ENCODE assay signal across 1 cellular context in genomic region chr1:154837679-154838171, GRCh38.
TF ChIP-seq lines count a peak whose summit lies in the region.

No MANE protein-coding gene starts in this region.

TF ChIP-seq in GM12878, 131 proteins besides CTCF, POLR2A, EP300 and RAD21 (continues in another document):
- TF ChIP-seq MLLT1 (IDR thresholded peaks at IDR 0.05) (no peak), MTA2 (IDR thresholded peaks at IDR 0.05; ENCODE audit: low read depth) (no peak), ZNF24 (IDR thresholded peaks at IDR 0.05) (no peak), IKZF1 (conservative IDR thresholded peaks at IDR 0.05) (peak; percentile 42; the same call in 1 of the 2 replicates), BHLHE40 (IDR thresholded peaks at IDR 0.05; ENCODE audit: borderline replicate concordance in 1 of 2, low read depth in 2 of 2, low read length in 1 of 2) (peak; percentile 73 to 86), ESRRA (IDR thresholded peaks at IDR 0.05; ENCODE audit: low read length) (no peak), MYC (IDR thresholded peaks at IDR 0.05; ENCODE audit: insufficient read depth, insufficient read length, insufficient replicate concordance, low read length, severe bottlenecking) (peak; percentile 28), STAT3 (IDR thresholded peaks at IDR 0.05; ENCODE audit: low read depth, low read length) (no peak), ZNF687 (IDR thresholded peaks at IDR 0.05) (peak; percentile 53; the same call in 1 of the 2 replicates), NRF1 (conservative IDR thresholded peaks at IDR 0.05; ENCODE audit: low read depth, low read length) (no peak), POU2F2 (IDR thresholded peaks at IDR 0.05; ENCODE audit: borderline replicate concordance, low read depth, low read length) (no peak; the same call in 2 of the 3 replicates), CBX5 (IDR thresholded peaks at IDR 0.05; ENCODE audit: low read depth) (no peak), IKZF2 (IDR thresholded peaks at IDR 0.05) (no peak; a peak in 1 of 4 replicates), NKRF (conservative IDR thresholded peaks at IDR 0.05) (no peak), DPF2 (IDR thresholded peaks at IDR 0.05) (no peak; the same call in 1 of the 2 replicates), SMAD5 (IDR thresholded peaks at IDR 0.05; ENCODE audit: low read depth) (no peak), TCF3 (IDR thresholded peaks at IDR 0.05; ENCODE audit: borderline replicate concordance, insufficient read depth, low read depth, low read length) (peak; percentile 100), ZBTB33 (IDR thresholded peaks at IDR 0.05) (no peak), BRCA1 (IDR thresholded peaks at IDR 0.05; ENCODE audit: low read depth, low read length) (no peak), BCL11A (IDR thresholded peaks at IDR 0.05; ENCODE audit: low read depth, low read length) (no peak), STAT1 (conservative IDR thresholded peaks at IDR 0.05) (no peak)
- TF ChIP-seq, protein P1, sequence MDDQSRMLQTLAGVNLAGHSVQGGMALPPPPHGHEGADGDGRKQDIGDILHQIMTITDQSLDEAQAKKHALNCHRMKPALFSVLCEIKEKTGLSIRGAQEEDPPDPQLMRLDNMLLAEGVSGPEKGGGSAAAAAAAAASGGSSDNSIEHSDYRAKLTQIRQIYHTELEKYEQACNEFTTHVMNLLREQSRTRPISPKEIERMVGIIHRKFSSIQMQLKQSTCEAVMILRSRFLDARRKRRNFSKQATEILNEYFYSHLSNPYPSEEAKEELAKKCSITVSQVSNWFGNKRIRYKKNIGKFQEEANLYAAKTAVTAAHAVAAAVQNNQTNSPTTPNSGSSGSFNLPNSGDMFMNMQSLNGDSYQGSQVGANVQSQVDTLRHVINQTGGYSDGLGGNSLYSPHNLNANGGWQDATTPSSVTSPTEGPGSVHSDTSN (IDR thresholded peaks at IDR 0.05; ENCODE audit: insufficient replicate concordance, low read depth, low read length), result peak; percentile 81
- TF ChIP-seq, protein P2, sequence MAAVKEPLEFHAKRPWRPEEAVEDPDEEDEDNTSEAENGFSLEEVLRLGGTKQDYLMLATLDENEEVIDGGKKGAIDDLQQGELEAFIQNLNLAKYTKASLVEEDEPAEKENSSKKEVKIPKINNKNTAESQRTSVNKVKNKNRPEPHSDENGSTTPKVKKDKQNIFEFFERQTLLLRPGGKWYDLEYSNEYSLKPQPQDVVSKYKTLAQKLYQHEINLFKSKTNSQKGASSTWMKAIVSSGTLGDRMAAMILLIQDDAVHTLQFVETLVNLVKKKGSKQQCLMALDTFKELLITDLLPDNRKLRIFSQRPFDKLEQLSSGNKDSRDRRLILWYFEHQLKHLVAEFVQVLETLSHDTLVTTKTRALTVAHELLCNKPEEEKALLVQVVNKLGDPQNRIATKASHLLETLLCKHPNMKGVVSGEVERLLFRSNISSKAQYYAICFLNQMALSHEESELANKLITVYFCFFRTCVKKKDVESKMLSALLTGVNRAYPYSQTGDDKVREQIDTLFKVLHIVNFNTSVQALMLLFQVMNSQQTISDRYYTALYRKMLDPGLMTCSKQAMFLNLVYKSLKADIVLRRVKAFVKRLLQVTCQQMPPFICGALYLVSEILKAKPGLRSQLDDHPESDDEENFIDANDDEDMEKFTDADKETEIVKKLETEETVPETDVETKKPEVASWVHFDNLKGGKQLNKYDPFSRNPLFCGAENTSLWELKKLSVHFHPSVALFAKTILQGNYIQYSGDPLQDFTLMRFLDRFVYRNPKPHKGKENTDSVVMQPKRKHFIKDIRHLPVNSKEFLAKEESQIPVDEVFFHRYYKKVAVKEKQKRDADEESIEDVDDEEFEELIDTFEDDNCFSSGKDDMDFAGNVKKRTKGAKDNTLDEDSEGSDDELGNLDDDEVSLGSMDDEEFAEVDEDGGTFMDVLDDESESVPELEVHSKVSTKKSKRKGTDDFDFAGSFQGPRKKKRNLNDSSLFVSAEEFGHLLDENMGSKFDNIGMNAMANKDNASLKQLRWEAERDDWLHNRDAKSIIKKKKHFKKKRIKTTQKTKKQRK (IDR thresholded peaks at IDR 0.05; ENCODE audit: low read depth, low read length), result no peak
- TF ChIP-seq, protein P3, sequence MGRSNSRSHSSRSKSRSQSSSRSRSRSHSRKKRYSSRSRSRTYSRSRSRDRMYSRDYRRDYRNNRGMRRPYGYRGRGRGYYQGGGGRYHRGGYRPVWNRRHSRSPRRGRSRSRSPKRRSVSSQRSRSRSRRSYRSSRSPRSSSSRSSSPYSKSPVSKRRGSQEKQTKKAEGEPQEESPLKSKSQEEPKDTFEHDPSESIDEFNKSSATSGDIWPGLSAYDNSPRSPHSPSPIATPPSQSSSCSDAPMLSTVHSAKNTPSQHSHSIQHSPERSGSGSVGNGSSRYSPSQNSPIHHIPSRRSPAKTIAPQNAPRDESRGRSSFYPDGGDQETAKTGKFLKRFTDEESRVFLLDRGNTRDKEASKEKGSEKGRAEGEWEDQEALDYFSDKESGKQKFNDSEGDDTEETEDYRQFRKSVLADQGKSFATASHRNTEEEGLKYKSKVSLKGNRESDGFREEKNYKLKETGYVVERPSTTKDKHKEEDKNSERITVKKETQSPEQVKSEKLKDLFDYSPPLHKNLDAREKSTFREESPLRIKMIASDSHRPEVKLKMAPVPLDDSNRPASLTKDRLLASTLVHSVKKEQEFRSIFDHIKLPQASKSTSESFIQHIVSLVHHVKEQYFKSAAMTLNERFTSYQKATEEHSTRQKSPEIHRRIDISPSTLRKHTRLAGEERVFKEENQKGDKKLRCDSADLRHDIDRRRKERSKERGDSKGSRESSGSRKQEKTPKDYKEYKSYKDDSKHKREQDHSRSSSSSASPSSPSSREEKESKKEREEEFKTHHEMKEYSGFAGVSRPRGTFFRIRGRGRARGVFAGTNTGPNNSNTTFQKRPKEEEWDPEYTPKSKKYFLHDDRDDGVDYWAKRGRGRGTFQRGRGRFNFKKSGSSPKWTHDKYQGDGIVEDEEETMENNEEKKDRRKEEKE (IDR thresholded peaks at IDR 0.05), result no peak
- TF ChIP-seq, protein P4, sequence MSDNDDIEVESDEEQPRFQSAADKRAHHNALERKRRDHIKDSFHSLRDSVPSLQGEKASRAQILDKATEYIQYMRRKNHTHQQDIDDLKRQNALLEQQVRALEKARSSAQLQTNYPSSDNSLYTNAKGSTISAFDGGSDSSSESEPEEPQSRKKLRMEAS (IDR thresholded peaks at IDR 0.05; ENCODE audit: low read depth, low read length), result peak; percentile 39; the same call in 1 of the 2 replicates
- TF ChIP-seq, protein P5, sequence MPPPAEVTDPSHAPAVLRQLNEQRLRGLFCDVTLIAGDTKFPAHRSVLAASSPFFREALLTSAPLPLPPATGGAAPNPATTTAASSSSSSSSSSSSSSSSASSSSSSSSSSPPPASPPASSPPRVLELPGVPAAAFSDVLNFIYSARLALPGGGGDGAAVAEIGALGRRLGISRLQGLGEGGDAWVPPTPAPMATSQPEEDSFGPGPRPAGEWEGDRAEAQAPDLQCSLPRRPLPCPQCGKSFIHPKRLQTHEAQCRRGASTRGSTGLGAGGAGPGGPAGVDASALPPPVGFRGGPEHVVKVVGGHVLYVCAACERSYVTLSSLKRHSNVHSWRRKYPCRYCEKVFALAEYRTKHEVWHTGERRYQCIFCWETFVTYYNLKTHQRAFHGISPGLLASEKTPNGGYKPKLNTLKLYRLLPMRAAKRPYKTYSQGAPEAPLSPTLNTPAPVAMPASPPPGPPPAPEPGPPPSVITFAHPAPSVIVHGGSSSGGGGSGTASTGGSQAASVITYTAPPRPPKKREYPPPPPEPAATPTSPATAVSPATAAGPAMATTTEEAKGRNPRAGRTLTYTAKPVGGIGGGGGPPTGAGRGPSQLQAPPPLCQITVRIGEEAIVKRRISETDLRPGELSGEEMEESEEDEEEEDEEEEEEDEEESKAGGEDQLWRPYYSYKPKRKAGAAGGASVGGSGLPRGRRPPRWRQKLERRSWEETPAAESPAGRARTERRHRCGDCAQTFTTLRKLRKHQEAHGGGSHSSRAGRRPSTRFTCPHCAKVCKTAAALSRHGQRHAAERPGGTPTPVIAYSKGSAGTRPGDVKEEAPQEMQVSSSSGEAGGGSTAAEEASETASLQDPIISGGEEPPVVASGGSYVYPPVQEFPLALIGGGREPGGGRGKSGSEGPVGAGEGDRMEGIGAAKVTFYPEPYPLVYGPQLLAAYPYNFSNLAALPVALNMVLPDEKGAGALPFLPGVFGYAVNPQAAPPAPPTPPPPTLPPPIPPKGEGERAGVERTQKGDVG (CRISPR knock-in tag; IDR thresholded peaks at IDR 0.05), result no peak
- TF ChIP-seq, protein P6, sequence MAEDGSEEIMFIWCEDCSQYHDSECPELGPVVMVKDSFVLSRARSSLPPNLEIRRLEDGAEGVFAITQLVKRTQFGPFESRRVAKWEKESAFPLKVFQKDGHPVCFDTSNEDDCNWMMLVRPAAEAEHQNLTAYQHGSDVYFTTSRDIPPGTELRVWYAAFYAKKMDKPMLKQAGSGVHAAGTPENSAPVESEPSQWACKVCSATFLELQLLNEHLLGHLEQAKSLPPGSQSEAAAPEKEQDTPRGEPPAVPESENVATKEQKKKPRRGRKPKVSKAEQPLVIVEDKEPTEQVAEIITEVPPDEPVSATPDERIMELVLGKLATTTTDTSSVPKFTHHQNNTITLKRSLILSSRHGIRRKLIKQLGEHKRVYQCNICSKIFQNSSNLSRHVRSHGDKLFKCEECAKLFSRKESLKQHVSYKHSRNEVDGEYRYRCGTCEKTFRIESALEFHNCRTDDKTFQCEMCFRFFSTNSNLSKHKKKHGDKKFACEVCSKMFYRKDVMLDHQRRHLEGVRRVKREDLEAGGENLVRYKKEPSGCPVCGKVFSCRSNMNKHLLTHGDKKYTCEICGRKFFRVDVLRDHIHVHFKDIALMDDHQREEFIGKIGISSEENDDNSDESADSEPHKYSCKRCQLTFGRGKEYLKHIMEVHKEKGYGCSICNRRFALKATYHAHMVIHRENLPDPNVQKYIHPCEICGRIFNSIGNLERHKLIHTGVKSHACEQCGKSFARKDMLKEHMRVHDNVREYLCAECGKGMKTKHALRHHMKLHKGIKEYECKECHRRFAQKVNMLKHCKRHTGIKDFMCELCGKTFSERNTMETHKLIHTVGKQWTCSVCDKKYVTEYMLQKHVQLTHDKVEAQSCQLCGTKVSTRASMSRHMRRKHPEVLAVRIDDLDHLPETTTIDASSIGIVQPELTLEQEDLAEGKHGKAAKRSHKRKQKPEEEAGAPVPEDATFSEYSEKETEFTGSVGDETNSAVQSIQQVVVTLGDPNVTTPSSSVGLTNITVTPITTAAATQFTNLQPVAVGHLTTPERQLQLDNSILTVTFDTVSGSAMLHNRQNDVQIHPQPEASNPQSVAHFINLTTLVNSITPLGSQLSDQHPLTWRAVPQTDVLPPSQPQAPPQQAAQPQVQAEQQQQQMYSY (CRISPR knock-in tag; IDR thresholded peaks at IDR 0.05), result no peak
